ENCODE assay signal across 8 cellular contexts in the genomic region with DNA sequence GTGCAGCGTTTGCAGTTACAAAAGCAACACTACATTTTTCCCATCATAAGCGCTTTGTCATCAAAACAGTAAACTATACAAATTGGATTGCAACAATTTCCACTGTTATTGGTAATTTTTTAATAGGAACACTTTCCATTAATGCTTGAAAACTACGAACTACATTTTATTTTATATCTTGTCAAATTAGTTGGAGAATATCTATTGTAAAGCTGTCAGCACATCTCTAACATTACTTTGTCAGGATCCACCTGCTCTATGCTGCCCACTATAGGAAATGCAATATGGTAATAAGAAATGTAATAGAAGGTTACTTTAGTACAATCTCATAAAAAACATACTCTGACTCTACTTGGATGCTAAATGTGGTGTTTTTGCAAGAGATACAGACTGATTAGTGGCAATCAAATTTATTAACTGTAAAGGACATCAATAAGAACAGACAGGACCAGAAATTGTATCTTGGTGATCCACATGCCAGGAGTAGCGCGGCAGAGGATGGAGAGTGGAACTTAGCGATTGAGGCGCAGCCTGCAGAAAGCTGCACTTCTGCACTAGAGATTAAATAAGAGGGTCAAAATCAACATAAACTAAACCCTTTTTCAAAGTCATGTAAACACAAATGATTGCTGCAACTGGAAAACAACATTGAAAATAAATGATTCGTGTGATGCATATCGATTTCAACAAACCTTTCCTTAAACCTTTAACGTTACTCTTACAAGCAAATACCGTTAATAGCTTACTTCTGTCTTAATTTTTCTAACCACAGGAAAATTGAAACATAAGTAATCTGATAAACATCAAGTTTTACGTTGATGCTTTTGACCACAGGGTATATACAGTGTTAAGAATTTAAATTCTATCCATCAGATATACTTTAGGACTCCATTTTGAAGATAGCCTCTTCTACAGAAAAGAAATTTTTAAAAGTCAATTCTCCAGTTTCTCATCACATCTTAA. TPM values are rescaled to one million over a fixed set of nuclear protein-coding genes. Genes with fewer than 3 reads are reported as not detected.
DNase-seq lines count a peak whose midpoint lies in the region; FAIRE-seq and TF ChIP-seq lines count a peak whose summit lies in the region.

No MANE protein-coding gene starts in this region.

- no peak overlapping the region for H3K18ac ChIP-seq in H1 (ENCODE audit: extremely low read depth, low read length)

- H4K20me1 ChIP-seq in H1 (replicated peaks in 1 of 2; ENCODE audit: control insufficient read depth in 1 of 2, insufficient read depth in 2 of 2, low read length in 2 of 2) = peaks cover 0 to 2% of the 10 kb centered on the region in 2 experiments

- H2BK12ac ChIP-seq in H1 (ENCODE audit: low read depth, low read length) = no peak overlapping the region

- H3K79me2 ChIP-seq in H1 (ENCODE audit: control insufficient read depth in 1 of 2, insufficient read depth in 2 of 2, low read length in 2 of 2) = peaks cover 0 to 60% of the 10 kb centered on the region in 2 experiments; a peak in 3 of 4 replicates

- peak overlapping the region; percentile 92 to 95 (median 93) for H3K4me3 ChIP-seq in H1 (ENCODE audit: extremely low read depth in 1 of 4, insufficient read depth in 2 of 4, low read depth in 3 of 4, low read length in 4 of 4)
- peak overlapping the region; percentile 94 to 95 for H3K4me3 ChIP-seq in mucosa of rectum (ENCODE audit: low read length in 2 of 2)

- H3K23ac ChIP-seq in H1 (ENCODE audit: insufficient read length) = no peak overlapping the region

- FAIRE-seq in H1 (lab: Jason Lieb, UNC) (no peak), urothelium cell line (lab: Jason Lieb, UNC) (no peak)

- no peak overlapping the region for H4K91ac ChIP-seq in H1 (replicated peaks; ENCODE audit: insufficient read length, low read length)

- TF ChIP-seq EP300 in H1 (IDR thresholded peaks at IDR 0.05; ENCODE audit: borderline replicate concordance in 1 of 2, low read depth in 2 of 2, low read length in 2 of 2) = no peak

- H3K79me1 ChIP-seq in H1 (ENCODE audit: low read depth, low read length) = no peaks in the 10 kb centered on the region

- H2BK5ac ChIP-seq in H1 (ENCODE audit: low read depth, low read length) = no peak overlapping the region

- H3K4ac ChIP-seq in H1 (replicated peaks; ENCODE audit: insufficient read length, low read depth, low read length) = no peak overlapping the region

- H3K9me3 ChIP-seq in H1 (ENCODE audit: insufficient read depth in 2 of 2, low read depth in 1 of 2, low read length in 1 of 2) (no peaks in the 10 kb centered on the region), mucosa of rectum (ENCODE audit: control insufficient read depth in 2 of 2, low read length in 2 of 2) (no peaks in the 10 kb centered on the region)

- DNase-seq in A172 (ENCODE audit: low spot score) (peak; percentile 56), ELR (ENCODE audit: low read depth) (peak; percentile 67), MV-4-11 (lab: John Stamatoyannopoulos, UW) (peak; percentile 55), SW 1271 (lab: John Stamatoyannopoulos, UW) (peak; percentile 20 to 71), H1 (ENCODE audit: low read depth in 1 of 2, low spot score in 2 of 2) (no peak), urothelium cell line (ENCODE audit: low spot score) (peak; percentile 26)
- DNase-seq in activated CD8-positive, alpha-beta memory T cell treated with anti-CD3 and anti-CD28 coated beads, Interleukin-2, amount 50 U/mL, for 48 hours = no peak

- no peak overlapping the region for H4K8ac ChIP-seq in H1 (ENCODE audit: extremely low read depth, insufficient read depth, low read length)

- no peak overlapping the region for H3K56ac ChIP-seq in H1 (replicated peaks; ENCODE audit: insufficient read length, low read depth, low read length)

- H3K14ac ChIP-seq in H1 (ENCODE audit: insufficient read length) = no peak overlapping the region

- no peak overlapping the region for H2AFZ ChIP-seq in H1 (ENCODE audit: low read length)

- H3K27ac ChIP-seq in H1 (ENCODE audit: low read depth, low read length) (no peak overlapping the region), mucosa of rectum (ENCODE audit: low read depth in 2 of 2, low read length in 2 of 2) (peak overlapping the region; percentile 98 to 99)

- H2BK20ac ChIP-seq in H1 (ENCODE audit: low read length) = no peak overlapping the region

- no peak for TF ChIP-seq POLR2A in H1 (IDR thresholded peaks at IDR 0.05; ENCODE audit: control extremely low read depth in 1 of 2, low read depth in 2 of 2, low read length in 2 of 2)

- POLR2A ChIA-PET in H1 (lab: Charles Lee; ENCODE audit: partially characterized antibody) = interaction anchor here (0.8 to 2.8 kb wide), 13 partner anchors 9 to 185 kb away, joined by 3 to 19 read pairs (median 5); no protein-coding TSS in a partner anchor

- H3K23me2 ChIP-seq in H1 (ENCODE audit: low read depth, low read length) = peaks cover 10% of the 10 kb centered on the region

- H3K4me2 ChIP-seq in H1 (ENCODE audit: insufficient read depth in 1 of 2, low read depth in 2 of 2, low read length in 2 of 2) = peak overlapping the region; percentile 73 to 90

- TF ChIP-seq CTCF in H1 (IDR thresholded peaks at IDR 0.05; ENCODE audit: control extremely low read depth in 1 of 3, insufficient read depth in 1 of 3, low read depth in 1 of 3, low read length in 3 of 3) = peak in 1 of 3 experiments; percentile 54; a peak in 2 of 4 replicates

- H3K36me3 ChIP-seq in H1 (ENCODE audit: control insufficient read depth in 2 of 4, insufficient read depth in 4 of 4, low read length in 3 of 4) (no peaks in the 10 kb centered on the region), mucosa of rectum (ENCODE audit: control insufficient read depth in 2 of 2, insufficient read depth in 2 of 2, low read length in 2 of 2) (no peaks in the 10 kb centered on the region)

- H3K4me1 ChIP-seq in H1 (replicated peaks in 1 of 4; ENCODE audit: control insufficient read depth in 3 of 4, insufficient read depth in 4 of 4, low read length in 3 of 4) (no peaks in the 10 kb centered on the region; a peak in 1 of 7 replicates), mucosa of rectum (ENCODE audit: control insufficient read depth in 2 of 2, insufficient read depth in 2 of 2, low read length in 2 of 2) (peaks cover 6 to 17% of the 10 kb centered on the region in 2 donors)

- WGBS in H1 (ENCODE audit: extremely low coverage in 1 of 2, insufficient coverage in 1 of 2, insufficient read length in 1 of 2, insufficient replicate concordance in 2 of 2, low coverage in 1 of 2, low lambda C conversion rate in 2 of 2, missing lambda C conversion rate in 1 of 2), 2 experiments = 17% methylated on average over 12 of the region's 12 CpGs; no CpG with 5 or more reads in 1 of the 2 experiments

- H3K27me3 ChIP-seq in H1 (replicated peaks in 1 of 4; ENCODE audit: control insufficient read depth in 3 of 4, extremely low read depth in 1 of 4, insufficient read depth in 3 of 4, low read length in 3 of 4) (no peaks in the 10 kb centered on the region), mucosa of rectum (ENCODE audit: control insufficient read depth in 2 of 2, insufficient read depth in 2 of 2, low read length in 2 of 2) (no peaks in the 10 kb centered on the region)

- no peak overlapping the region for H2BK15ac ChIP-seq in H1 (ENCODE audit: low read length)

- H2AK5ac ChIP-seq in H1 (ENCODE audit: low read depth, low read length) = no peak overlapping the region

- H3K9ac ChIP-seq in H1 (replicated peaks in 1 of 4; ENCODE audit: extremely low read depth in 1 of 4, low read depth in 3 of 4, low read length in 3 of 4) (no peak overlapping the region; a peak in 1 of 7 replicates), mucosa of rectum (ENCODE audit: low read depth in 1 of 2, low read length in 2 of 2) (peak overlapping the region; percentile 94 to 97)

- CTCF ChIA-PET in H1 (lab: Charles Lee; ENCODE audit: partially characterized antibody) = interaction anchor here (0.6 to 3.5 kb wide), 17 partner anchors 10 to 591 kb away, joined by 3 to 43 read pairs (median 4); no protein-coding TSS in a partner anchor

- H4K5ac ChIP-seq in H1 (ENCODE audit: insufficient read length, low read depth, low read length) = no peak overlapping the region

- peak in 1 of 2 experiments; percentile 45; a peak in 2 of 4 replicates for TF ChIP-seq RAD21 in H1 (IDR thresholded peaks at IDR 0.05 in 1 of 2, conservative IDR thresholded peaks at IDR 0.05 in 1 of 2; ENCODE audit: low read depth in 2 of 2, low read length in 2 of 2)

- H2BK120ac ChIP-seq in H1 (replicated peaks; ENCODE audit: low read depth, low read length) = no peak overlapping the region

TF ChIP-seq in H1, 55 proteins besides CTCF, POLR2A, EP300 and RAD21:
- TF ChIP-seq SRF (IDR thresholded peaks at IDR 0.05; ENCODE audit: low read depth, low read length) (no peak), SIN3A (conservative IDR thresholded peaks at IDR 0.05 in 1 of 2, IDR thresholded peaks at IDR 0.05 in 1 of 2; ENCODE audit: low read depth in 1 of 2, low read length in 2 of 2) (0 out of 4 replicates have a peak, but pooled peaks of 1 of the 2 experiments have one; percentile 22)

RNA-seq across cellular contexts. Expression of gene ARID2, which starts 3.6 kb away (rescaled TPM):
- 9.9 and 11.5 TPM in 2 replicates for total RNA-seq in A172 (2014; rRNA removed; shearing (Covaris generic))
- total RNA-seq in H1 (2021; fragmentation: NEBNext Ultra II Directional; extraction: Animal tissue kit (Norgen Biotek cat#: 25700)) = 45.2 and 47.4 TPM in 2 replicates
- 18.8 and 32.0 TPM in 2 replicates for polyA plus RNA-seq in H1 (2011; rRNA removed)
- polyA plus RNA-seq in H1 (2011; cell fraction: cytosol; rRNA removed) = 27.7 TPM
- 36.4 TPM for polyA plus RNA-seq in H1 (2011; cell fraction: nucleus; rRNA removed)
- 16.5 to 23.0 TPM (median 19.3 TPM) in 4 replicates for polyA plus RNA-seq in H1 (2012, experiment 1 of 2)
- 1.3 TPM for polyA plus RNA-seq in H1 (2012, experiment 2 of 2)
- 15.9 TPM for polyA plus RNA-seq in H1 (2013, experiment 1 of 2)
- 14.0 TPM for polyA plus RNA-seq in H1 (2013, experiment 2 of 2)
- polyA minus RNA-seq in H1 (2011; rRNA and poly(A)+ RNA removed) = 168 and 218 TPM in 2 replicates
- 47.6 TPM for polyA minus RNA-seq in H1 (2011; cell fraction: cytosol; rRNA and poly(A)+ RNA removed)
- polyA minus RNA-seq in H1 (2011; cell fraction: nucleus; rRNA and poly(A)+ RNA removed) = 206 TPM

Comparison
In these comparisons a context has a peak if more than half of its experiments do, and no peak if none do; other contexts are left out.
1. DNase-seq: peak in A172 (single experiment), ELR (single experiment), MV-4-11 (single experiment), SW 1271 (2 of 2) and urothelium cell line (single experiment); none in H1 (0 of 2) and activated CD8-positive, alpha-beta memory T cell treated with anti-CD3 and anti-CD28 coated beads, Interleukin-2, amount 50 U/mL, for 48 hours (single experiment).
2. H3K9ac ChIP-seq: peak in mucosa of rectum (2 of 2); none in H1 (0 of 4).